In genomic region chr3:16599694-16600093, GRCh38 we compare ENCODE assay signal across 34 cellular contexts. TPM values are rescaled to one million over a fixed set of nuclear protein-coding genes. Genes with fewer than 3 reads are reported as not detected.
"Had no signal": no experiment of that assay in that cellular context is flagged by ENCODE, and none has a peak within 500 bp of the region (broad histone marks: within the 10 kb centered on the region; RNA-seq: fewer than 3 reads in every experiment).

No MANE protein-coding gene starts in this region.

- ATAC-seq: Right ventricle myocardium inferior, SK-N-SH treated with all-trans-retinoic acid at 6 μM for 48 hours, T-cell had no signal

- DNase-seq: activated CD4-positive, alpha-beta memory T cell treated with anti-CD3 and anti-CD28 coated beads, Interleukin-2, amount 10 ng/mL, durations not matched to agents 7 days and 5 days; activated CD4-positive, alpha-beta T cell treated with anti-CD3 and anti-CD28 coated beads for 1 hour; activated CD4-positive, alpha-beta T cell treated with anti-CD3 and anti-CD28 coated beads for 48 hours; activated CD4-positive, CD25-positive, alpha-beta regulatory T cell; activated effector memory CD4-positive, alpha-beta T cell treated with Interleukin-2 at 50 U/mL for 16 hours; activated naive CD4-positive, alpha-beta T cell; activated naive CD4-positive, alpha-beta T cell treated with anti-CD3 and anti-CD28 coated beads, Interleukin-2, amount 50 U/mL, for 16 hours; activated naive CD8-positive, alpha-beta T cell treated with anti-CD3 and anti-CD28 coated beads for 36 hours; activated T-cell treated with anti-CD3 and anti-CD28 coated beads, Interleukin-2, amount 50 U/mL, for 48 hours; amniotic stem cell; aorta; brain microvascular endothelial cell; central memory CD4-positive, alpha-beta T cell; KG1; NCI-H1105; NCI-H1417 treated with DMSO at 0.1 percent for 48 hours; NCI-H187 treated with DMSO at 0.1 percent for 48 hours; NCI-H2081; NCI-H524; PC-9; SIG-M5; T-cell; T-helper 9 cell; WERI-Rb-1 had no signal

- H3K4me3 Mint-ChIP-seq: activated CD4-positive, alpha-beta memory T cell treated with anti-CD3 and anti-CD28 coated beads, Interleukin-2, amount 10 ng/mL, durations not matched to agents 7 days and 5 days; activated naive CD8-positive, alpha-beta T cell treated with anti-CD3 and anti-CD28 coated beads for 36 hours; IgD-negative memory B cell; T-cell had no signal

- H3K36me3 ChIP-seq: brain microvascular endothelial cell, WERI-Rb-1 had no signal

- H3K9me3 Mint-ChIP-seq: activated CD4-positive, alpha-beta memory T cell treated with anti-CD3 and anti-CD28 coated beads, Interleukin-2, amount 10 ng/mL, durations not matched to agents 7 days and 5 days; activated naive CD8-positive, alpha-beta T cell treated with anti-CD3 and anti-CD28 coated beads for 36 hours; IgD-negative memory B cell; T-cell had no signal

- H3K27ac Mint-ChIP-seq: activated CD4-positive, alpha-beta memory T cell treated with anti-CD3 and anti-CD28 coated beads, Interleukin-2, amount 10 ng/mL, durations not matched to agents 7 days and 5 days; activated naive CD8-positive, alpha-beta T cell treated with anti-CD3 and anti-CD28 coated beads for 36 hours; T-cell had no signal

- H3K27me3 ChIP-seq: brain microvascular endothelial cell had no signal

- H3K27ac ChIP-seq: brain microvascular endothelial cell, PC-9, RWPE1, WERI-Rb-1 had no signal

- H3K27me3 Mint-ChIP-seq: IgD-negative memory B cell, T-cell had no signal

- H3K4me3 ChIP-seq: PC-9 had no signal

- FAIRE-seq: colon, RCC 7860 had no signal

- H3K36me3 Mint-ChIP-seq: activated naive CD8-positive, alpha-beta T cell treated with anti-CD3 and anti-CD28 coated beads for 36 hours; IgD-negative memory B cell; T-cell had no signal

RNA-seq across cellular contexts. Expression of gene DAZL, which starts 5.5 kb away (rescaled TPM):
- total RNA-seq: activated CD4-positive, alpha-beta memory T cell treated with anti-CD3 and anti-CD28 coated beads, Interleukin-2, amount 10 ng/mL, durations not matched to agents 7 days and 5 days; activated naive CD8-positive, alpha-beta T cell treated with anti-CD3 and anti-CD28 coated beads for 36 hours; aorta; LHCN-M2; M059J; OCI-LY7; PC-9; Right ventricle myocardium inferior; SK-MEL-5; T-cell had no signal
- polyA plus RNA-seq: aorta, IgD-negative memory B cell had no signal
